ENCODE assay signal across 8 cellular contexts in genomic region chr1:156590326-156591180, GRCh38. TPM values are rescaled to one million over a fixed set of nuclear protein-coding genes. Genes with fewer than 3 reads are reported as not detected.
DNase-seq lines count a peak whose midpoint lies in the region; ATAC-seq and TF ChIP-seq lines count a peak whose summit lies in the region.
"Had no signal": no experiment of that assay in that cellular context is flagged by ENCODE, and none has a peak within 500 bp of the region (broad histone marks: within the 10 kb centered on the region; RNA-seq: fewer than 3 reads in every experiment).

No MANE protein-coding gene starts in this region.

- intact Hi-C loops in CD8-positive, alpha-beta T cell (cut with DNase I, micrococcal nuclease): loop anchor here (1.0 to 2.0 kb wide), 2 partner anchors 11 to 90 kb away; partner anchors contain the start of genes GPATCH4 (in 2 of the 2) and MEF2D (in 1 of the 2)

- no peaks in the 10 kb centered on the region for H3K9me3 ChIP-seq in CD8-positive, alpha-beta T cell (ENCODE audit: low read length)
- H3K9me3 ChIP-seq in SU-DHL-6 (ENCODE audit: insufficient read depth, low read length): no peaks in the 10 kb centered on the region

- H3K56ac ChIP-seq in mesendoderm (ENCODE audit: low read length): no peak overlapping the region

- H2BK5ac ChIP-seq in mesendoderm (ENCODE audit: low read length): no peak overlapping the region

- no peak overlapping the region for H4K8ac ChIP-seq in mesendoderm (ENCODE audit: low read depth, low read length)

- H2BK120ac ChIP-seq in mesendoderm (ENCODE audit: low read depth, low read length): no peak overlapping the region

- no peak for ATAC-seq in CD8-positive, alpha-beta T cell
- ATAC-seq in GM21723 (IDR thresholded peaks at IDR 0.05; ENCODE audit: unreplicated experiment) (no peak), GM21619 (IDR thresholded peaks at IDR 0.05; ENCODE audit: unreplicated experiment) (no peak)

- no peak overlapping the region for H2AK5ac ChIP-seq in mesendoderm (ENCODE audit: low read length)

- no peak overlapping the region for H3K18ac ChIP-seq in mesendoderm (ENCODE audit: low read length)

- H3K36me3 Mint-ChIP-seq in CD8-positive, alpha-beta T cell: peaks cover 38% of the 10 kb centered on the region

- H3K27ac Mint-ChIP-seq in CD8-positive, alpha-beta T cell: peak overlapping the region; percentile 91

- no peak overlapping the region for H3K4ac ChIP-seq in mesendoderm (ENCODE audit: low read depth, low read length)

- TF ChIP-seq CTCF in CD8-positive, alpha-beta T cell (IDR thresholded peaks at IDR 0.05): no peak
- TF ChIP-seq CTCF in SU-DHL-6 (IDR thresholded peaks at IDR 0.05; ENCODE audit: insufficient read depth, low read length, poor library complexity, severe bottlenecking): no peak

- no peak overlapping the region for H4K5ac ChIP-seq in mesendoderm (ENCODE audit: low read length)

- H4K20me1 ChIP-seq in SU-DHL-6 (ENCODE audit: low read depth, low read length): no peaks in the 10 kb centered on the region

- H2BK15ac ChIP-seq in mesendoderm (replicated peaks; ENCODE audit: low read depth): no peak overlapping the region

- no peaks in the 10 kb centered on the region for H3K9me2 ChIP-seq in SU-DHL-6 (replicated peaks; ENCODE audit: insufficient read depth, low read length)

- no peak overlapping the region for H3K27ac ChIP-seq in CD8-positive, alpha-beta T cell (ENCODE audit: low read depth, low read length)
- H3K27ac ChIP-seq in SU-DHL-6 (ENCODE audit: low read depth, low read length): peak overlapping the region; percentile 55; the same call in 1 of the 2 replicates
- no peak overlapping the region for H3K27ac ChIP-seq in mesendoderm (ENCODE audit: low read depth, low read length)

- H3K79me2 ChIP-seq in SU-DHL-6 (ENCODE audit: insufficient read depth, low read length) (peaks cover 5% of the 10 kb centered on the region; the same call in 1 of the 2 replicates), mesendoderm (ENCODE audit: control insufficient read depth, insufficient read depth, low read length) (no peaks in the 10 kb centered on the region)

- H3K9me3 Mint-ChIP-seq in CD8-positive, alpha-beta T cell: no peaks in the 10 kb centered on the region

- peak overlapping the region; percentile 90 for H3K9ac ChIP-seq in SU-DHL-6 (ENCODE audit: low read length)
- H3K9ac ChIP-seq in mesendoderm (ENCODE audit: low read length): peak overlapping the region; percentile 89

- no peak overlapping the region for H3K23ac ChIP-seq in mesendoderm (ENCODE audit: low read length)

- peak overlapping the region; percentile 87 for H3K4me3 Mint-ChIP-seq in CD8-positive, alpha-beta T cell

- POLR2A ChIA-PET in CD8-positive, alpha-beta T cell (lab: Charles Lee): interaction anchor here (0.8 to 2.8 kb wide), 8 partner anchors 9 to 133 kb away, joined by 3 to 21 read pairs (median 6); partner anchors contain the start of genes GPATCH4 and MEF2D

- peak overlapping the region; percentile 12 for H2AFZ ChIP-seq in SU-DHL-6 (ENCODE audit: low read depth, low read length, severe bottlenecking)

- H3K27me3 ChIP-seq in CD8-positive, alpha-beta T cell (ENCODE audit: insufficient read depth, low read length): no peaks in the 10 kb centered on the region
- H3K27me3 ChIP-seq in SU-DHL-6 (ENCODE audit: low read length) (no peaks in the 10 kb centered on the region), mesendoderm (ENCODE audit: insufficient read depth, low read length, poor library complexity) (no peaks in the 10 kb centered on the region)

- peak overlapping the region; percentile 76 for H3K4me2 ChIP-seq in SU-DHL-6 (ENCODE audit: low read depth, low read length, poor library complexity, severe bottlenecking)
- no peak overlapping the region for H3K4me2 ChIP-seq in mesendoderm (ENCODE audit: low read length)

- CTCF ChIA-PET in CD8-positive, alpha-beta T cell (lab: Charles Lee): interaction anchor here (0.9 to 4.2 kb wide), 7 partner anchors 9 to 205 kb away, joined by 3 to 21 read pairs (median 4); no protein-coding TSS in a partner anchor

- WGBS in mesendoderm (ENCODE audit: extremely low coverage, insufficient coverage, low lambda C conversion rate): no CpG with 5 or more reads among the region's 10 CpGs

- peaks cover 23% of the 10 kb centered on the region for H3K4me1 Mint-ChIP-seq in CD8-positive, alpha-beta T cell (ENCODE audit: low read depth)

- no peaks in the 10 kb centered on the region for H3K27me3 Mint-ChIP-seq in CD8-positive, alpha-beta T cell (ENCODE audit: low read depth)

- peaks cover 18% of the 10 kb centered on the region for H3K4me1 ChIP-seq in CD8-positive, alpha-beta T cell (ENCODE audit: insufficient read depth, low read length)
- H3K4me1 ChIP-seq in mesendoderm (ENCODE audit: control insufficient read depth, low read depth, low read length): no peaks in the 10 kb centered on the region

- H3K36me3 ChIP-seq in CD8-positive, alpha-beta T cell (ENCODE audit: insufficient read depth, low read length): peaks cover 14% of the 10 kb centered on the region
- no peaks in the 10 kb centered on the region for H3K36me3 ChIP-seq in SU-DHL-6 (ENCODE audit: low read length)
- peaks cover 3% of the 10 kb centered on the region for H3K36me3 ChIP-seq in mesendoderm (ENCODE audit: control insufficient read depth, insufficient read depth, low read length)

- H3F3A ChIP-seq in SU-DHL-6 (ENCODE audit: insufficient read depth): peaks cover 26% of the 10 kb centered on the region

- no peaks in the 10 kb centered on the region for H3K79me1 ChIP-seq in mesendoderm (ENCODE audit: low read length)

- no peak for DNase-seq in CD8-positive, alpha-beta T cell
- DNase-seq in mesendoderm (no peak), NOMO-1 (lab: John Stamatoyannopoulos, UW; ENCODE audit: unreplicated experiment in 2 of 2) (no peak)
- DNase-seq: retina had no signal

- H3K4me3 ChIP-seq in CD8-positive, alpha-beta T cell (ENCODE audit: low read depth, low read length): no peak overlapping the region
- H3K4me3 ChIP-seq in SU-DHL-6 (ENCODE audit: insufficient read depth, low read length, poor library complexity, severe bottlenecking) (peak overlapping the region; percentile 80), mesendoderm (ENCODE audit: low read length) (no peak overlapping the region)

RNA-seq across cellular contexts. Expression of gene NAXE, which starts 1.0 kb away (rescaled TPM):
- 10 to 100 TPM; 18.4 TPM for total RNA-seq in CD8-positive, alpha-beta T cell
- 56.5 TPM for polyA plus RNA-seq in mesendoderm (2013, experiment 1 of 2)
- polyA plus RNA-seq in mesendoderm (2013, experiment 2 of 2): 55.0 TPM

RNA-seq across cellular contexts. Expression of gene GPATCH4, which starts 10.7 kb away (rescaled TPM):
- total RNA-seq in CD8-positive, alpha-beta T cell: 10 to 100 TPM; 46.4 to 46.7 TPM
- 111 TPM for polyA plus RNA-seq in mesendoderm (2013, experiment 1 of 2)
- polyA plus RNA-seq in mesendoderm (2013, experiment 2 of 2): 111 TPM

RNA-seq across cellular contexts. Expression of gene TTC24, which starts 11.0 kb away (rescaled TPM):
- total RNA-seq in CD8-positive, alpha-beta T cell: 10 to 100 TPM; 21.3 to 21.5 TPM
- polyA plus RNA-seq in mesendoderm (2013, experiment 1 of 2): not detected
- 0.06 TPM for polyA plus RNA-seq in mesendoderm (2013, experiment 2 of 2)
- total RNA-seq: HT1080 had no signal

RNA-seq across cellular contexts. Expression of gene IQGAP3, which starts 18.2 kb away (rescaled TPM):
- total RNA-seq in CD8-positive, alpha-beta T cell: under 1 TPM in 1 of 2 experiments, not detected in 1; 0.05 TPM
- polyA plus RNA-seq in mesendoderm (2013, experiment 1 of 2): 9.4 TPM
- polyA plus RNA-seq in mesendoderm (2013, experiment 2 of 2): 9.5 TPM

RNA-seq across cellular contexts. Expression of gene HAPLN2, which starts 28.7 kb away (rescaled TPM):
- total RNA-seq in CD8-positive, alpha-beta T cell: under 1 TPM; 0.24 to 0.39 TPM
- polyA plus RNA-seq in mesendoderm (2013, experiment 1 of 2): not detected
- polyA plus RNA-seq in mesendoderm (2013, experiment 2 of 2): 0.04 TPM
- total RNA-seq: HT1080 had no signal
